ENCODE assay signal across 1 cellular context in genomic region chr7:141737836-141738591, GRCh38.
A peak's percentile ranks its signal among the peaks of the same experiment; 100 is the strongest.
TF ChIP-seq lines count a peak whose summit lies in the region.

Gene SSBP1 (plus strand): TSS chr7:141738358. CDS start chr7:141739167, 809 bp downstream.

TF ChIP-seq in H1, 55 proteins besides CTCF, POLR2A, EP300 and RAD21 (continued from another document):
- TF ChIP-seq NRF1 (IDR thresholded peaks at IDR 0.05; ENCODE audit: low read depth, low read length) (0 out of 2 replicates have a peak, but pooled peaks have one; percentile 1), BRCA1 (IDR thresholded peaks at IDR 0.05; ENCODE audit: low read depth, low read length) (no peak), ZNF274 (IDR thresholded peaks at IDR 0.05; ENCODE audit: borderline replicate concordance, extremely low read depth, low read length) (no peak), SP1 (IDR thresholded peaks at IDR 0.05; ENCODE audit: low read depth, low read length) (peak; percentile 86), POU5F1 (IDR thresholded peaks at IDR 0.05; ENCODE audit: low read depth, low read length) (no peak), TAF7 (optimal IDR thresholded peaks at IDR 0.05; ENCODE audit: borderline replicate concordance, low read depth, low read length) (peak; percentile 58), SIX5 (IDR thresholded peaks at IDR 0.05; ENCODE audit: low read depth, low read length) (peak; percentile 47; the same call in 1 of the 2 replicates), PHF8 (conservative IDR thresholded peaks at IDR 0.05; ENCODE audit: low read depth, low read length) (peak; percentile 99), BCL11A (IDR thresholded peaks at IDR 0.05; ENCODE audit: low read depth in 2 of 2, low read length in 2 of 2) (no peak), SP2 (IDR thresholded peaks at IDR 0.05; ENCODE audit: low read length) (no peak), EZH2 (IDR thresholded peaks at IDR 0.05; ENCODE audit: low read depth, low read length, severe bottlenecking) (no peak), TBP (IDR thresholded peaks at IDR 0.05; ENCODE audit: low read depth, low read length) (peak; percentile 91), E2F6 (IDR thresholded peaks at IDR 0.05) (peak; percentile 61), CREB1 (IDR thresholded peaks at IDR 0.05) (peak; percentile 94), RNF2 (IDR thresholded peaks at IDR 0.05; ENCODE audit: borderline replicate concordance, low read depth, low read length, missing control alignments, poor library complexity, severe bottlenecking) (no peak), KDM5A (IDR thresholded peaks at IDR 0.05; ENCODE audit: low read length) (peak; percentile 87), ATF2 (IDR thresholded peaks at IDR 0.05; ENCODE audit: low read length) (peak; percentile 84), RBBP5 (IDR thresholded peaks at IDR 0.05; ENCODE audit: borderline replicate concordance, low read depth, low read length) (peak; percentile 97; the same call in 1 of the 2 replicates), CTBP2 (IDR thresholded peaks at IDR 0.05; ENCODE audit: borderline replicate concordance, insufficient read depth, insufficient read length, low read length) (no peak), RFX5 (IDR thresholded peaks at IDR 0.05; ENCODE audit: borderline replicate concordance, low read depth, low read length) (no peak), MAX (IDR thresholded peaks at IDR 0.05) (peak; percentile 82), USF2 (IDR thresholded peaks at IDR 0.05; ENCODE audit: low read length) (0 out of 2 replicates have a peak, but pooled peaks have one; percentile 17), JUN (IDR thresholded peaks at IDR 0.05; ENCODE audit: low read depth, low read length) (no peak), SRF (IDR thresholded peaks at IDR 0.05; ENCODE audit: low read depth, low read length) (peak; percentile 77; the same call in 1 of the 2 replicates), CBX8 (IDR thresholded peaks at IDR 0.05; ENCODE audit: borderline replicate concordance, low read depth, low read length) (no peak), SIN3A (conservative IDR thresholded peaks at IDR 0.05 in 1 of 2, IDR thresholded peaks at IDR 0.05 in 1 of 2; ENCODE audit: low read depth in 1 of 2, low read length in 2 of 2) (peak in 1 of 2 experiments; percentile 95; a peak in 2 of 4 replicates), YY1 (IDR thresholded peaks at IDR 0.05; ENCODE audit: low read depth, low read length) (peak; percentile 79), MAFK (IDR thresholded peaks at IDR 0.05; ENCODE audit: low read depth, low read length) (no peak), BACH1 (IDR thresholded peaks at IDR 0.05; ENCODE audit: low read length) (peak; percentile 46; the same call in 1 of the 2 replicates), JUND (IDR thresholded peaks at IDR 0.05; ENCODE audit: low read length) (peak; percentile 68), SIRT6 (IDR thresholded peaks at IDR 0.05; ENCODE audit: low read length) (no peak), FOSL1 (IDR thresholded peaks at IDR 0.05; ENCODE audit: insufficient read depth, low read depth, low read length) (no peak), CHD7 (IDR thresholded peaks at IDR 0.05; ENCODE audit: insufficient replicate concordance, low read length) (peak; percentile 85), HDAC2 (IDR thresholded peaks at IDR 0.05; ENCODE audit: borderline replicate concordance in 1 of 2, low read depth in 2 of 2, low read length in 2 of 2) (peak; percentile 30 to 82; a peak in 1 of 4 replicates), KDM4A (IDR thresholded peaks at IDR 0.05; ENCODE audit: low read depth, low read length, severe bottlenecking) (peak; percentile 68), TEAD4 (IDR thresholded peaks at IDR 0.05; ENCODE audit: low read depth, low read length) (peak; percentile 63), KDM1A (IDR thresholded peaks at IDR 0.05; ENCODE audit: borderline replicate concordance, low read length) (no peak), CBX5 (IDR thresholded peaks at IDR 0.05; ENCODE audit: low read depth, low read length) (no peak), GABPA (IDR thresholded peaks at IDR 0.05; ENCODE audit: borderline replicate concordance, insufficient read depth, low read length) (peak; percentile 98), ATF3 (IDR thresholded peaks at IDR 0.05; ENCODE audit: insufficient read depth, low read depth, low read length) (no peak), EGR1 (IDR thresholded peaks at IDR 0.05; ENCODE audit: borderline replicate concordance, low read depth, low read length) (peak; percentile 95), ASH2L (IDR thresholded peaks at IDR 0.05; ENCODE audit: low read length) (peak; percentile 100)
